ENCODE assay signal across 22 cellular contexts in the genomic region with DNA sequence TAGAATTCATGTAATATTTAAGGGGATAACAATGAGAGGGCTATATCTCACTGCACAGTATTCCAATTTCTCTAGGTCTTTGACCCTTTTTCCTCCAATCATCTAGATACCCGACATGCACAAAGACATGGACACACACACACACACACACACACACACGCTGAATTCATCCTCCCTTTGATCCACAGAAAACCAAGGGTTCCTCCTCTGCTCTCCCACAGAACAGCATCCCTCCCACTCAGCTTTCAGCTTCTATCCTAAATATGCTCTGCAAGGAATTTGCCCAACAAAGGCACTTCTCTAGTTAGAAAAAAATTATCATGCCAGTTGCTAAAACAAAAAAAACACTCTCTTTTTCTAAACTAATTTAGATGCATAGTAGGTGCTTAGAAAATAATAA.
"Had no signal": no experiment of that assay in that cellular context is flagged by ENCODE, and none has a peak within 500 bp of the region (broad histone marks: within the 10 kb centered on the region; RNA-seq: fewer than 3 reads in every experiment).

No MANE protein-coding gene starts in this region.

- DNase-seq: IMR-90, Karpas-422, KG1, MG63, NCI-H1092, NCI-H1105 treated with DMSO at 0.1 percent for 48 hours, NCI-H1417 treated with DMSO at 0.1 percent for 48 hours, NCI-H146, NCI-H1694 treated with DMSO at 0.1 percent for 48 hours, NCI-H1930, NCI-H2081, NCI-H2107, NCI-H2227 treated with DMSO at 0.1 percent for 48 hours, NCI-H510A, NCI-H524 treated with DMSO at 0.1 percent for 48 hours, NCI-H69, NCI-H774, SHP77, SK-N-SH had no signal

- H3K4me3 ChIP-seq: MG63 had no signal

- H3K27ac ChIP-seq: RWPE1 had no signal

- ATAC-seq: HepG2, Panc1 had no signal

- H3K9me3 ChIP-seq: MG63, SK-N-SH had no signal

- H3K36me3 ChIP-seq: MG63 had no signal
